In genomic region chr1:248863011-248863881, GRCh38 we compare ENCODE assay signal across 8 cellular contexts. TPM values are rescaled to one million over a fixed set of nuclear protein-coding genes. Genes with fewer than 3 reads are reported as not detected.
A peak's percentile ranks its signal among the peaks of the same experiment; 100 is the strongest.
DNase-seq lines count a peak whose midpoint lies in the region; ATAC-seq and TF ChIP-seq lines count a peak whose summit lies in the region.

No MANE protein-coding gene starts in this region.

- H3K4me2 ChIP-seq in mesendoderm (ENCODE audit: low read length) = peak overlapping the region; percentile 93

- no peaks in the 10 kb centered on the region for H3K27me3 ChIP-seq in CD4-positive, CD25-positive, alpha-beta regulatory T cell (ENCODE audit: control insufficient read depth, insufficient read depth, low read length)
- no peaks in the 10 kb centered on the region for H3K27me3 ChIP-seq in mesendoderm (ENCODE audit: insufficient read depth, low read length, poor library complexity)

- H3K4me3 Mint-ChIP-seq in CD4-positive, CD25-positive, alpha-beta regulatory T cell = peak overlapping the region; percentile 92 to 98 (median 95)
- H3K4me3 Mint-ChIP-seq in activated CD8-positive, alpha-beta T cell treated with anti-CD3 and anti-CD28 coated beads for 36 hours = peak overlapping the region; percentile 84

- no peak overlapping the region for H2BK15ac ChIP-seq in mesendoderm (replicated peaks; ENCODE audit: low read depth)

- H3K36me3 ChIP-seq in CD4-positive, CD25-positive, alpha-beta regulatory T cell (ENCODE audit: control insufficient read depth, insufficient read depth, low read length) = no peaks in the 10 kb centered on the region
- H3K36me3 ChIP-seq in mesendoderm (ENCODE audit: control insufficient read depth, insufficient read depth, low read length) = no peaks in the 10 kb centered on the region

- no peak overlapping the region for H2BK5ac ChIP-seq in mesendoderm (ENCODE audit: low read length)

- peak; percentile 75 to 88 (median 82) for DNase-seq in CD4-positive, CD25-positive, alpha-beta regulatory T cell
- DNase-seq in NCI-H774 (lab: John Stamatoyannopoulos, UW) = peak; percentile 82
- peak; percentile 87 for DNase-seq in activated CD8-positive, alpha-beta T cell treated with anti-CD3 and anti-CD28 coated beads for 36 hours
- peak; percentile 78 for DNase-seq in effector CD8-positive, alpha-beta T cell (lab: John Stamatoyannopoulos, UW)
- DNase-seq in mesendoderm = peak; percentile 75
- DNase-seq in stimulated activated CD8-positive, alpha-beta memory T cell treated with anti-CD3 and anti-CD28 coated beads, Interleukin-15, amount 100 ng/mL, for 24 hours (ENCODE audit: low read depth) = peak; percentile 50

- no peaks in the 10 kb centered on the region for H3K36me3 Mint-ChIP-seq in CD4-positive, CD25-positive, alpha-beta regulatory T cell
- H3K36me3 Mint-ChIP-seq in activated CD8-positive, alpha-beta T cell treated with anti-CD3 and anti-CD28 coated beads for 36 hours (ENCODE audit: low read depth) = no peaks in the 10 kb centered on the region

- H3K27me3 Mint-ChIP-seq in CD4-positive, CD25-positive, alpha-beta regulatory T cell = no peaks in the 10 kb centered on the region
- H3K27me3 Mint-ChIP-seq in activated CD8-positive, alpha-beta T cell treated with anti-CD3 and anti-CD28 coated beads for 36 hours = no peaks in the 10 kb centered on the region

- POLR2A ChIA-PET in activated CD8-positive, alpha-beta T cell treated with anti-CD3 and anti-CD28 coated beads for 36 hours (lab: Charles Lee) = interaction anchor here (0.6 to 1.7 kb wide), 6 partner anchors 9 to 38 kb away, joined by 3 to 6 read pairs (median 4); partner anchors contain the start of genes SH3BP5L and ZNF672

- H3K18ac ChIP-seq in mesendoderm (ENCODE audit: low read length) = no peak overlapping the region

- peak overlapping the region; percentile 82 for H3K9ac ChIP-seq in mesendoderm (ENCODE audit: low read length)

- H3K27ac Mint-ChIP-seq in CD4-positive, CD25-positive, alpha-beta regulatory T cell = peak overlapping the region; percentile 69 to 94 (median 94)
- H3K27ac Mint-ChIP-seq in activated CD8-positive, alpha-beta T cell treated with anti-CD3 and anti-CD28 coated beads for 36 hours = peak overlapping the region; percentile 84

- no peaks in the 10 kb centered on the region for H3K79me1 ChIP-seq in mesendoderm (ENCODE audit: low read length)

- H4K5ac ChIP-seq in mesendoderm (ENCODE audit: low read length) = no peak overlapping the region

- peaks cover 21 to 51% (median 30%) of the 10 kb centered on the region in 4 donors for H3K4me1 Mint-ChIP-seq in CD4-positive, CD25-positive, alpha-beta regulatory T cell
- H3K4me1 Mint-ChIP-seq in activated CD8-positive, alpha-beta T cell treated with anti-CD3 and anti-CD28 coated beads for 36 hours (ENCODE audit: low read depth) = peaks cover 33% of the 10 kb centered on the region

- H2BK120ac ChIP-seq in mesendoderm (ENCODE audit: low read depth, low read length) = no peak overlapping the region

- intact Hi-C loops in activated CD8-positive, alpha-beta T cell treated with anti-CD3 and anti-CD28 coated beads for 36 hours (cut with micrococcal nuclease) = no loop called here

- peak; percentile 52 for ATAC-seq in CD4-positive, CD25-positive, alpha-beta regulatory T cell (ENCODE audit: low read depth in 2 of 2)
- ATAC-seq in GM19452 (IDR thresholded peaks at IDR 0.05; ENCODE audit: unreplicated experiment) (peak; percentile 60), HG03565 (IDR thresholded peaks at IDR 0.05; ENCODE audit: unreplicated experiment) (peak; percentile 46)
- ATAC-seq in activated CD8-positive, alpha-beta T cell treated with anti-CD3 and anti-CD28 coated beads for 36 hours = peak; percentile 68

- H3K23ac ChIP-seq in mesendoderm (ENCODE audit: low read length) = peak overlapping the region; percentile 80

- H3K9me3 Mint-ChIP-seq in CD4-positive, CD25-positive, alpha-beta regulatory T cell = no peaks in the 10 kb centered on the region
- no peaks in the 10 kb centered on the region for H3K9me3 Mint-ChIP-seq in activated CD8-positive, alpha-beta T cell treated with anti-CD3 and anti-CD28 coated beads for 36 hours

- no peak overlapping the region for H4K8ac ChIP-seq in mesendoderm (ENCODE audit: low read depth, low read length)

- peak overlapping the region; percentile 64 for H3K27ac ChIP-seq in CD4-positive, CD25-positive, alpha-beta regulatory T cell (ENCODE audit: insufficient read depth, low read length, poor library complexity, severe bottlenecking)
- no peak overlapping the region for H3K27ac ChIP-seq in mesendoderm (ENCODE audit: low read depth, low read length)

- CTCF ChIA-PET in activated CD8-positive, alpha-beta T cell treated with anti-CD3 and anti-CD28 coated beads for 36 hours (lab: Charles Lee) = interaction anchor here (1.8 kb wide), 1 partner anchor 10 kb away, joined by 6 read pairs; no protein-coding TSS in a partner anchor

- H3K4me1 ChIP-seq in CD4-positive, CD25-positive, alpha-beta regulatory T cell (ENCODE audit: control insufficient read depth, insufficient read depth, low read length, poor library complexity, severe bottlenecking) = peaks cover 29% of the 10 kb centered on the region
- peaks cover 3% of the 10 kb centered on the region for H3K4me1 ChIP-seq in mesendoderm (ENCODE audit: control insufficient read depth, low read depth, low read length)

- H2AK5ac ChIP-seq in mesendoderm (ENCODE audit: low read length) = no peak overlapping the region

- TF ChIP-seq CTCF in activated CD8-positive, alpha-beta T cell treated with anti-CD3 and anti-CD28 coated beads for 36 hours (IDR thresholded peaks at IDR 0.05) = no peak

- no CpG with 5 or more reads among the region's 46 CpGs for WGBS in mesendoderm (ENCODE audit: extremely low coverage, insufficient coverage, low lambda C conversion rate)

- no peaks in the 10 kb centered on the region for H3K79me2 ChIP-seq in mesendoderm (ENCODE audit: control insufficient read depth, insufficient read depth, low read length)

- peak overlapping the region; percentile 88 for H3K56ac ChIP-seq in mesendoderm (ENCODE audit: low read length)

- peak overlapping the region; percentile 75 for H3K4me3 ChIP-seq in CD4-positive, CD25-positive, alpha-beta regulatory T cell (ENCODE audit: low read depth, low read length)
- H3K4me3 ChIP-seq in mesendoderm (ENCODE audit: low read length) = peak overlapping the region; percentile 67

- H3K4ac ChIP-seq in mesendoderm (ENCODE audit: low read depth, low read length) = no peak overlapping the region

- no peaks in the 10 kb centered on the region for H3K9me3 ChIP-seq in CD4-positive, CD25-positive, alpha-beta regulatory T cell (ENCODE audit: control insufficient read depth in 2 of 2, low read length in 2 of 2)

RNA-seq across cellular contexts. Expression of gene ZNF692, which starts 4.4 kb away (rescaled TPM):
- total RNA-seq in CD4-positive, CD25-positive, alpha-beta regulatory T cell = 50.6 TPM
- polyA plus RNA-seq in CD4-positive, CD25-positive, alpha-beta regulatory T cell = 1 to 10 TPM; 6.0 to 9.8 (median 7.2) TPM
- 10 to 100 TPM; 80.8 to 85.6 TPM for total RNA-seq in activated CD8-positive, alpha-beta T cell treated with anti-CD3 and anti-CD28 coated beads for 36 hours
- 15.1 TPM for polyA plus RNA-seq in mesendoderm (2013, experiment 1 of 2)
- 15.0 TPM for polyA plus RNA-seq in mesendoderm (2013, experiment 2 of 2)

RNA-seq across cellular contexts. Expression of gene ZNF672, which starts 25.2 kb away (rescaled TPM):
- total RNA-seq in CD4-positive, CD25-positive, alpha-beta regulatory T cell = 39.1 TPM
- 10 to 100 TPM; 24.8 to 33.3 (median 27.5) TPM for polyA plus RNA-seq in CD4-positive, CD25-positive, alpha-beta regulatory T cell
- 10 to 100 TPM; 43.8 to 45.1 TPM for total RNA-seq in activated CD8-positive, alpha-beta T cell treated with anti-CD3 and anti-CD28 coated beads for 36 hours
- 19.2 TPM for polyA plus RNA-seq in mesendoderm (2013, experiment 1 of 2)
- polyA plus RNA-seq in mesendoderm (2013, experiment 2 of 2) = 18.9 TPM

RNA-seq across cellular contexts. Expression of gene SH3BP5L, which starts 37.5 kb away (rescaled TPM):
- total RNA-seq in CD4-positive, CD25-positive, alpha-beta regulatory T cell = 18.3 TPM
- polyA plus RNA-seq in CD4-positive, CD25-positive, alpha-beta regulatory T cell = 1 to 10 TPM; 2.2 to 6.5 (median 4.5) TPM
- 10 to 100 TPM; 16.2 to 18.3 TPM for total RNA-seq in activated CD8-positive, alpha-beta T cell treated with anti-CD3 and anti-CD28 coated beads for 36 hours
- polyA plus RNA-seq in mesendoderm (2013, experiment 1 of 2) = 14.0 TPM
- 13.8 TPM for polyA plus RNA-seq in mesendoderm (2013, experiment 2 of 2)

RNA-seq across cellular contexts. Expression of gene PGBD2, which starts 42.8 kb away (rescaled TPM):
- total RNA-seq in CD4-positive, CD25-positive, alpha-beta regulatory T cell = 3.2 TPM
- 10 to 100 TPM in 1 of 4 donors, 1 to 10 TPM in 3; 7.2 to 10.8 (median 8.3) TPM for polyA plus RNA-seq in CD4-positive, CD25-positive, alpha-beta regulatory T cell
- total RNA-seq in activated CD8-positive, alpha-beta T cell treated with anti-CD3 and anti-CD28 coated beads for 36 hours = 1 to 10 TPM; 3.2 to 3.4 TPM
- polyA plus RNA-seq in mesendoderm (2013, experiment 1 of 2) = 3.3 TPM
- polyA plus RNA-seq in mesendoderm (2013, experiment 2 of 2) = 3.5 TPM
